16 cellular contexts compared by ENCODE assay signal in genomic region chr22:44361391-44362126, GRCh38. TPM values are rescaled to one million over a fixed set of nuclear protein-coding genes. Genes with fewer than 3 reads are reported as not detected.
A peak's percentile ranks its signal among the peaks of the same experiment; 100 is the strongest.
DNase-seq lines count a peak whose midpoint lies in the region; ATAC-seq, FAIRE-seq and TF ChIP-seq lines count a peak whose summit lies in the region.
"Had no signal": no experiment of that assay in that cellular context is flagged by ENCODE, and none has a peak within 500 bp of the region (broad histone marks: within the 10 kb centered on the region; RNA-seq: fewer than 3 reads in every experiment).

No MANE protein-coding gene starts in this region.

- H3K4me1 Mint-ChIP-seq in Calu3 (ENCODE audit: low read depth, unreplicated experiment) = peaks cover 29% of the 10 kb centered on the region

- no TSS peak for BruUV-seq in Calu3 (replicated peaks; lab: Mats Ljungman, UMichigan)

- H3K36me3 ChIP-seq in sigmoid colon = no peaks in the 10 kb centered on the region
- H3K36me3 ChIP-seq: Peyer's patch had no signal

- no peak for TF ChIP-seq POLR2A in sigmoid colon (IDR thresholded peaks at IDR 0.05)

- no peak for FAIRE-seq in D721Med (lab: Jason Lieb, UNC)
- FAIRE-seq: islet of Langerhans had no signal

- CTCF ChIA-PET in Calu3 (lab: Charles Lee) = no interaction called here

- DNase-seq in Calu3 = peak; percentile 17
- DNase-seq in left cardiac atrium = peak; percentile 20
- DNase-seq in sigmoid colon = peak; percentile 63
- no peak for DNase-seq in D721Med (ENCODE audit: insufficient read length, low spot score)
- DNase-seq in DMS53 treated with DMSO at 0.1 percent for 48 hours (lab: John Stamatoyannopoulos, UW; ENCODE audit: unreplicated experiment) = no peak
- DNase-seq in NCI-H1417 treated with DMSO at 0.1 percent for 48 hours (lab: John Stamatoyannopoulos, UW) = no peak
- no peak for DNase-seq in substantia nigra (lab: John Stamatoyannopoulos, UW)
- DNase-seq: body of pancreas; effector CD4-positive, alpha-beta T cell; NCI-H1930; NCI-H510A treated with DMSO at 0.1 percent for 48 hours; T-helper 1 cell had no signal

- peak overlapping the region; percentile 29 for H3K27ac ChIP-seq in cingulate gyrus (ENCODE audit: low read depth, low read length)
- peak overlapping the region; percentile 82 to 87 (median 86) for H3K27ac ChIP-seq in sigmoid colon
- H3K27ac ChIP-seq in substantia nigra (ENCODE audit: low read depth, low read length, poor library complexity, severe bottlenecking) = no peak overlapping the region
- H3K27ac ChIP-seq: body of pancreas had no signal

- H3K9me3 ChIP-seq in sigmoid colon = no peaks in the 10 kb centered on the region
- H3K9me3 ChIP-seq: body of pancreas, Peyer's patch had no signal

- H3K4me3 Mint-ChIP-seq in Calu3 (ENCODE audit: low read depth, unreplicated experiment) = no peak overlapping the region
- H3K4me3 Mint-ChIP-seq: WTC11 had no signal

- H3K9me3 Mint-ChIP-seq in Calu3 (ENCODE audit: low read depth, unreplicated experiment) = no peaks in the 10 kb centered on the region
- H3K9me3 Mint-ChIP-seq: WTC11 had no signal

- no peak overlapping the region for H3K4me3 ChIP-seq in sigmoid colon
- H3K4me3 ChIP-seq: body of pancreas, Peyer's patch had no signal

- TF ChIP-seq EP300 in sigmoid colon (IDR thresholded peaks at IDR 0.05) = no peak

- 72 to 83% methylated on average over 12 of the region's 12 CpGs for WGBS in sigmoid colon, 2 donors

- TF ChIP-seq CTCF in Calu3 (IDR thresholded peaks at IDR 0.05; ENCODE audit: unreplicated experiment) (no peak), sigmoid colon (IDR thresholded peaks at IDR 0.05) (no peak), D721Med (IDR thresholded peaks at IDR 0.05; ENCODE audit: insufficient read depth, missing control alignments) (no peak)

- peaks cover 0 to 84% (median 75%) of the 10 kb centered on the region in 4 donors for H3K4me1 ChIP-seq in sigmoid colon
- H3K4me1 ChIP-seq: body of pancreas had no signal

- H3K27me3 ChIP-seq in sigmoid colon = no peaks in the 10 kb centered on the region
- H3K27me3 ChIP-seq: body of pancreas, Peyer's patch had no signal

- peaks cover 10% of the 10 kb centered on the region for H3K36me3 Mint-ChIP-seq in Calu3 (ENCODE audit: insufficient read depth, unreplicated experiment)
- H3K36me3 Mint-ChIP-seq: WTC11 had no signal

- intact Hi-C loops in Calu3 (cut with micrococcal nuclease; ENCODE audit: unreplicated experiment) (no loop called here), left cardiac atrium (cut with DNase I) (loop anchor here in 1 of 2 donors (10.0 kb wide), 1 partner anchor 133 kb away; the partner anchor contains the start of gene RTL6), sigmoid colon (cut with DNase I) (loop anchor here (2.0 to 5.0 kb wide), 5 partner anchors 49 to 274 kb away; partner anchors contain the start of genes RTL6 and SHISAL1)

- ATAC-seq in left cardiac atrium = no peak
- ATAC-seq: body of pancreas, WTC11 had no signal

- H3K27me3 Mint-ChIP-seq in Calu3 (ENCODE audit: unreplicated experiment) = peaks cover 62% of the 10 kb centered on the region

- H3K27ac Mint-ChIP-seq in Calu3 (ENCODE audit: unreplicated experiment) = no peak overlapping the region
- H3K27ac Mint-ChIP-seq: WTC11 had no signal

RNA-seq across cellular contexts. Expression of gene SHISAL1, which starts 48.8 kb away (rescaled TPM):
- total RNA-seq in Calu3 (2022) (not detected in 2 replicates), left cardiac atrium (1 to 10 TPM; 1.4 to 4.2 TPM), sigmoid colon (10 to 100 TPM; 20.7 to 32.4 (median 24.1) TPM)
- 1 to 10 TPM in 1 of 3 donors, under 1 TPM in 2; 0.23 to 1.3 (median 0.60) TPM for polyA plus RNA-seq in sigmoid colon

Comparison
In these comparisons a context has a peak if more than half of its experiments do, and no peak if none do; other contexts are left out.
1. DNase-seq: peak in Calu3 (single experiment), left cardiac atrium (single experiment) and sigmoid colon (single experiment); none in D721Med (single experiment), DMS53 treated with DMSO at 0.1 percent for 48 hours (single experiment), NCI-H1417 treated with DMSO at 0.1 percent for 48 hours (single experiment) and substantia nigra (0 of 49).
2. RNA of gene SHISAL1, which starts 48.8 kb away (total RNA-seq): 20.7 to 32.4 TPM in sigmoid colon; 1.4 to 4.2 TPM in left cardiac atrium and not detected in Calu3; every median in the first group is over 4 times any median in the second.